Comparison of ENCODE assay signal across 29 cellular contexts in the genomic region with DNA sequence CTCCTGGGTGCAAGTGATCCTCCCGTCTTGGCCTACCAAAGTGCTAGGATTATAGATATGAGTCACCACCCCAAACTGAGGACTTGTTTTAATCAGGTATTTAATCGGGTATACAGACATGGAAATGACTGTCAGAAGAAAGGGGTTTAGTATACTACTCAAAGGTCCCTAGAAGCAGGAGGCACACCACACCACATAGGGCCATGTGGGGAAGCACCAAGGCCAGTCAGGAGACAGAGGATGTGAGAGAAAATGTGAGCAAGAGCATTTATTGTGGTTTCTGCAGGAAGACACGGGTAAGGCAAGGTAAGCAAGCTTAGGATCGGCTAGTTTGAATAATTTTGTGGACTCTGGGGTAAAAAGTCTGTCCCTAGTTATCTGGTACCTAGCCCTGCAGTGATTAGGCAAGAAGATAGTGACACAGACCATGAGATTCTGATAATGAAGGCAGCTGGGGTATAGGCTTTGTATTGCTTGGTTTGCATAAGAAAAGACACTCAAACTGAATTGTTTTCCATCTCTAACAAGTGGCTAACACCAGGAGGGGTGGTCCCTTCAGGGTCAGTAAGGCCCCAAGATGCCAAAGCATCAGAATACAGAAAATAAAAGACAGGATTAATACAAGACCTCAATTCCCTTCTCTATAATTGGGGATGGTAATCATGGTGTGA.
"Had no signal": no experiment of that assay in that cellular context is flagged by ENCODE, and none has a peak within 500 bp of the region (broad histone marks: within the 10 kb centered on the region; RNA-seq: fewer than 3 reads in every experiment).

No MANE protein-coding gene starts in this region.

- H3K27me3 ChIP-seq: ascending aorta, brain microvascular endothelial cell, sigmoid colon, stomach, thyroid gland, upper lobe of right lung had no signal

- H3K9me3 Mint-ChIP-seq: activated CD4-positive, alpha-beta memory T cell treated with anti-CD3 and anti-CD28 coated beads for 36 hours; activated naive CD4-positive, alpha-beta T cell treated with anti-CD3 and anti-CD28 coated beads for 36 hours; activated naive CD8-positive, alpha-beta T cell treated with anti-CD3 and anti-CD28 coated beads, Interleukin-2, amount 10 ng/mL, durations not matched to agents 7 days and 5 days; activated T-helper 1 cell treated with anti-CD3 and anti-CD28 coated beads, Interleukin-12 subunit alpha, Interleukin-12 subunit beta, Interleukin-2, Interleukin-4 antibody, amounts not matched to agents 30 ng/mL and 10 ng/mL and 1 ng/mL, durations not matched to agents 14 hours and 24 hours and 36 hours had no signal

- DNase-seq: activated CD4-positive, alpha-beta memory T cell treated with anti-CD3 and anti-CD28 coated beads for 36 hours; activated CD4-positive, alpha-beta T cell treated with anti-CD3 and anti-CD28 coated beads for 48 hours; activated CD8-positive, alpha-beta memory T cell treated with anti-CD3 and anti-CD28 coated beads, Interleukin-2, amount 50 U/mL, for 4 hours; activated effector memory CD4-positive, alpha-beta T cell treated with anti-CD3 and anti-CD28 coated beads, Interleukin-2, amount 50 U/mL, for 16 hours; activated naive CD4-positive, alpha-beta T cell treated with anti-CD3 and anti-CD28 coated beads for 36 hours; activated naive CD8-positive, alpha-beta T cell treated with anti-CD3 and anti-CD28 coated beads, Interleukin-2, amount 10 ng/mL, durations not matched to agents 7 days and 5 days; activated T-cell treated with anti-CD3 and anti-CD28 coated beads, Interleukin-2, amount 50 U/mL, for 1 hour; brain microvascular endothelial cell; foreskin fibroblast; heart right ventricle; left colon; mammary epithelial cell; midbrain; naive thymus-derived CD4-positive, alpha-beta T cell; occipital lobe; psoas muscle; sigmoid colon; small intestine; stimulated activated CD4-positive, alpha-beta T cell treated with anti-CD3 and anti-CD28 coated beads, Interleukin-1b, Interleukin-23, amount 100 ng/mL, for 48 hours; stimulated activated naive B cell treated with anti-CD40 and anti-IgM and Interleukin-4, amounts not matched to agents 10 μg/mL and 1 μg/mL and 100 μg/mL, for 72 hours; stomach; thyroid gland; upper lobe of right lung had no signal

- H2AFZ ChIP-seq: parathyroid adenoma had no signal

- H3K4me1 Mint-ChIP-seq: activated naive CD8-positive, alpha-beta T cell treated with anti-CD3 and anti-CD28 coated beads, Interleukin-2, amount 10 ng/mL, durations not matched to agents 7 days and 5 days; naive thymus-derived CD4-positive, alpha-beta T cell had no signal

- H3K4me3 ChIP-seq: ascending aorta, coronary artery, heart right ventricle, psoas muscle, sigmoid colon, stomach, thyroid gland, upper lobe of right lung had no signal

- H3K36me3 Mint-ChIP-seq: activated CD4-positive, alpha-beta memory T cell treated with anti-CD3 and anti-CD28 coated beads for 36 hours; activated naive CD8-positive, alpha-beta T cell treated with anti-CD3 and anti-CD28 coated beads, Interleukin-2, amount 10 ng/mL, durations not matched to agents 7 days and 5 days; naive thymus-derived CD4-positive, alpha-beta T cell; stimulated activated naive B cell treated with anti-CD40 and anti-IgM and Interleukin-4, amounts not matched to agents 10 μg/mL and 1 μg/mL and 100 μg/mL, for 72 hours had no signal

- H3K27ac ChIP-seq: ascending aorta, brain microvascular endothelial cell, coronary artery, heart right ventricle, parathyroid adenoma, psoas muscle, sigmoid colon, stomach, thyroid gland, upper lobe of right lung had no signal

- H3K27ac Mint-ChIP-seq: activated CD4-positive, alpha-beta memory T cell treated with anti-CD3 and anti-CD28 coated beads for 36 hours; activated naive CD4-positive, alpha-beta T cell treated with anti-CD3 and anti-CD28 coated beads for 36 hours; activated naive CD8-positive, alpha-beta T cell treated with anti-CD3 and anti-CD28 coated beads, Interleukin-2, amount 10 ng/mL, durations not matched to agents 7 days and 5 days; activated T-helper 1 cell treated with anti-CD3 and anti-CD28 coated beads, Interleukin-12 subunit alpha, Interleukin-12 subunit beta, Interleukin-2, Interleukin-4 antibody, amounts not matched to agents 30 ng/mL and 10 ng/mL and 1 ng/mL, durations not matched to agents 14 hours and 24 hours and 36 hours; naive thymus-derived CD4-positive, alpha-beta T cell; stimulated activated naive B cell treated with anti-CD40 and anti-IgM and Interleukin-4, amounts not matched to agents 10 μg/mL and 1 μg/mL and 100 μg/mL, for 72 hours had no signal

- ATAC-seq: esophagus mucosa; heart right ventricle; left colon; naive thymus-derived CD4-positive, alpha-beta T cell; psoas muscle; stimulated activated naive B cell treated with anti-CD40 and anti-IgM and Interleukin-4, amounts not matched to agents 10 μg/mL and 1 μg/mL and 100 μg/mL, for 72 hours; upper lobe of right lung had no signal

- H3K4me3 Mint-ChIP-seq: activated CD4-positive, alpha-beta memory T cell treated with anti-CD3 and anti-CD28 coated beads for 36 hours; activated naive CD4-positive, alpha-beta T cell treated with anti-CD3 and anti-CD28 coated beads for 36 hours; activated naive CD8-positive, alpha-beta T cell treated with anti-CD3 and anti-CD28 coated beads, Interleukin-2, amount 10 ng/mL, durations not matched to agents 7 days and 5 days; activated T-helper 1 cell treated with anti-CD3 and anti-CD28 coated beads, Interleukin-12 subunit alpha, Interleukin-12 subunit beta, Interleukin-2, Interleukin-4 antibody, amounts not matched to agents 30 ng/mL and 10 ng/mL and 1 ng/mL, durations not matched to agents 14 hours and 24 hours and 36 hours; naive thymus-derived CD4-positive, alpha-beta T cell; stimulated activated naive B cell treated with anti-CD40 and anti-IgM and Interleukin-4, amounts not matched to agents 10 μg/mL and 1 μg/mL and 100 μg/mL, for 72 hours had no signal

- H3K9me3 ChIP-seq: ascending aorta, heart right ventricle, psoas muscle, sigmoid colon, stomach, thyroid gland, upper lobe of right lung had no signal

- H3K9ac ChIP-seq: parathyroid adenoma had no signal

- FAIRE-seq: keratinocyte, small intestine had no signal

- H3K79me2 ChIP-seq: parathyroid adenoma had no signal

- H3K36me3 ChIP-seq: ascending aorta, brain microvascular endothelial cell, heart right ventricle, sigmoid colon, stomach, thyroid gland, upper lobe of right lung had no signal

- H3K4me1 ChIP-seq: ascending aorta, heart right ventricle, parathyroid adenoma, sigmoid colon, stomach, thyroid gland, upper lobe of right lung had no signal

- H3K27me3 Mint-ChIP-seq: activated CD4-positive, alpha-beta memory T cell treated with anti-CD3 and anti-CD28 coated beads for 36 hours; activated naive CD8-positive, alpha-beta T cell treated with anti-CD3 and anti-CD28 coated beads, Interleukin-2, amount 10 ng/mL, durations not matched to agents 7 days and 5 days had no signal
